ENCODE assay signal across 1 cellular context in genomic region chr1:52929019-52929418, GRCh38.
TF ChIP-seq lines count a peak whose summit lies in the region.

No MANE protein-coding gene starts in this region.

TF ChIP-seq in liver, 16 proteins besides CTCF, POLR2A, EP300 and RAD21 (continued from another document):
- TF ChIP-seq REST (IDR thresholded peaks at IDR 0.05) (peak; percentile 10), TAF1 (conservative IDR thresholded peaks at IDR 0.05) (no peak), GABPA (IDR thresholded peaks at IDR 0.05 in 1 of 2, conservative IDR thresholded peaks at IDR 0.05 in 1 of 2) (no peak), MAX (IDR thresholded peaks at IDR 0.05) (no peak), JUND (IDR thresholded peaks at IDR 0.05) (peak in 1 of 2 donors; percentile 21), RXRA (IDR thresholded peaks at IDR 0.05) (peak; percentile 28 to 46), YY1 (IDR thresholded peaks at IDR 0.05) (no peak), EGR1 (IDR thresholded peaks at IDR 0.05; ENCODE audit: low read depth in 2 of 2) (no peak)
